Comparison of ENCODE assay signal across 8 cellular contexts in the genomic region with DNA sequence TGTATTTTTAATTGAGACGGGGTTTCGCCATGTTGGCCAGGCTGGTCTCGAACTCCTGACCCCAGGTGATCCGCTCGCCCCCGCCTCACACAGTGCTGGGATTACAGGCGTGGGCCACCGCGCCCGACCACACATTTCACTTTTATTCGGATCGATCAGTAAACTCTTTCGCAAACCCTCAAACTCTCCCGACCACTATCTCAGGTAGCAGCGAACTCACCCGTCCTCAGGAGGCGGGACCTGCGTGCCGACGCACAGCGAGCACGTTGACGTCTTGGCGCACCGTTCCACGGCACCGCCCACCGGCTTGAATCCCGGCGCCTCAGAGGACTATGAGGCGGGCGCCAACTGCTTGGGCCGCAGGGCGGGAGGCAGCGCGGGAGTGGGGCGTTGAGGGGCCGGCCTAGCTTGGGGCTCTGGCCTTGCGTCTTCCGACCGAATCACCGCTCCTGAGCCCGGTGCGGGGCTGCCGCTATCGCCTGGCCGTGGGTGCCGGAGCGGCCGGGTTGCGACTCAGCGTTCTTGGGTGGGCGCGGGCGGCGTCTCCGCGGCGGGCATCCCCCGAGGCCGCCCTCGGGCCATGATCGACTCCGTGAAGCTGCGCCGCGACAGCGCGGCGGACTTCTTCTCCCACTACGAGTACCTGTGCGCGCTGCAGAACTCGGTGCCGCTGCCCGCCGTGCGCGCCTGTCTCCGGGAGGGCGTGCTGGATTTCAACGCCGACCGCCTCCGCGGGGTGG. TPM values are rescaled to one million over a fixed set of nuclear protein-coding genes. Genes with fewer than 3 reads are reported as not detected.
A peak's percentile ranks its signal among the peaks of the same experiment; 100 is the strongest.
DNase-seq lines count a peak whose midpoint lies in the region; ATAC-seq and TF ChIP-seq lines count a peak whose summit lies in the region.

Gene CEP78 (plus strand): TSS at position 305 of the 740 bp plus-strand sequence. CDS start 276 bp downstream, at position 581.

- H3K4me3 ChIP-seq in BJ (ENCODE audit: low read depth, low read length): peak within 1 kb of the TSS; percentile 86
- H3K4me3 ChIP-seq in colonic mucosa: peak within 1 kb of the TSS; percentile 86

- peak; percentile 60 for DNase-seq in BJ (ENCODE audit: low read depth)
- peak; percentile 88 for DNase-seq in GM19238 (ENCODE audit: insufficient read length, low spot score)
- DNase-seq in NCI-H524 treated with DMSO at 0.1 percent for 48 hours (lab: John Stamatoyannopoulos, UW): peak; percentile 20
- DNase-seq in activated CD4-positive, alpha-beta T cell treated with anti-CD3 and anti-CD28 coated beads for 48 hours: peak; percentile 94
- DNase-seq in colonic mucosa: peak; percentile 94
- DNase-seq in stimulated activated CD4-positive, alpha-beta T cell treated with anti-CD3 and anti-CD28 coated beads, Interleukin-1b, Interleukin-23, amount 100 ng/mL, for 24 hours (ENCODE audit: low read depth in 4 of 4, low spot score in 1 of 4): peak; percentile 77 to 87 (median 82)

- H3K9me3 ChIP-seq in colonic mucosa: no peaks in the 10 kb centered on the region

- H3K27me3 ChIP-seq in BJ (ENCODE audit: control insufficient read depth, insufficient read depth, low read length) (no peaks in the 10 kb centered on the region), colonic mucosa (no peaks in the 10 kb centered on the region), layer of hippocampus (ENCODE audit: control insufficient read depth, insufficient read depth, low read length) (no peaks in the 10 kb centered on the region)

- CTCF ChIA-PET in BJ (lab: Yijun Ruan, JAX): interaction anchor here (0.7 kb wide), 1 partner anchor 25 kb away, joined by 3 read pairs; no protein-coding TSS in a partner anchor

- peak; percentile 98 for ATAC-seq in HG03439 (IDR thresholded peaks at IDR 0.05; ENCODE audit: unreplicated experiment)

- H3K36me3 ChIP-seq in BJ (ENCODE audit: control insufficient read depth, insufficient read depth, low read length) (no peaks in the 10 kb centered on the region), colonic mucosa (no peaks in the 10 kb centered on the region)

- H3K9ac ChIP-seq in colonic mucosa (ENCODE audit: low read depth in 2 of 2, low read length in 2 of 2): peak within 1 kb of the TSS; percentile 67 to 90

- TF ChIP-seq CTCF in BJ (IDR thresholded peaks at IDR 0.05; ENCODE audit: insufficient read depth, low read depth, low read length): no peak
- no peak for TF ChIP-seq CTCF in colonic mucosa (IDR thresholded peaks at IDR 0.05)

- intact Hi-C loops in colonic mucosa (cut with DNase I): no loop called here

- POLR2A ChIA-PET in BJ (lab: Charles Lee): interaction anchor here (0.5 kb wide), 1 partner anchor 416 kb away, joined by 19 read pairs; no protein-coding TSS in a partner anchor

- H3K27ac ChIP-seq in colonic mucosa (peak within 1 kb of the TSS; percentile 77), layer of hippocampus (ENCODE audit: low read depth, low read length) (peak within 1 kb of the TSS; percentile 54)

- no peaks in the 10 kb centered on the region for H3K4me1 ChIP-seq in colonic mucosa

RNA-seq across cellular contexts. Expression of gene CEP78, which starts in this region (rescaled TPM):
- polyA plus RNA-seq in BJ (2011; rRNA removed): 4.5 and 9.7 TPM in 2 replicates
- 4.0 and 4.1 TPM in 2 replicates for polyA minus RNA-seq in BJ (2011; rRNA and poly(A)+ RNA removed)
- 10 to 100 TPM; 10.6 to 42.5 TPM for total RNA-seq in colonic mucosa

Comparison
In these comparisons a context has a peak if more than half of its experiments do, and no peak if none do; other contexts are left out.
1. Peak in every context shown above with its lines: DNase-seq, ATAC-seq, H3K4me3 ChIP-seq and H3K27ac ChIP-seq.
2. DNase-seq: peak in every context shown above with its lines; median percentile 94 in activated CD4-positive, alpha-beta T cell treated with anti-CD3 and anti-CD28 coated beads for 48 hours; 94 in colonic mucosa; 88 in GM19238; 82 in stimulated activated CD4-positive, alpha-beta T cell treated with anti-CD3 and anti-CD28 coated beads, Interleukin-1b, Interleukin-23, amount 100 ng/mL, for 24 hours; 60 in BJ; 20 in NCI-H524 treated with DMSO at 0.1 percent for 48 hours.